In the genomic region with DNA sequence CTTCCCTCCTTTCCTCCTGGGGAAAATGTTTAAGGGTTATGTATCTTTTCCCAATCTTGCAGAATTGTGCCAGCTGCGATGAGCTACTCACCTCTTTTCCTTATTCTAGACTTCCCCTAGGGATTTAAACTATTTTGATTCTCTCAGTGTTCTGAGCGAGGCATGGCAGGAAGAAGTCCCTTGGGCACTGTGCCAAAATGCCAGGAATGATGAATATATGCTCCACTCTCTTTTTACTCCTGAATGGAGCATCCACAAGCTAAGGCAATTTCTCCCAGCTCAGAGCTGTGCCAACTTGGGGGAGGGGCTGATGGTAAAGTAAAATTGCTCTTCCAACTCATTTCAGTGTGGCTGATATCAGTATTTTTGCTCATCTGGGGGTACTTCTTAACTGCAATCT, we compare ENCODE assay signal across 16 cellular contexts. TPM values are rescaled to one million over a fixed set of nuclear protein-coding genes. Genes with fewer than 3 reads are reported as not detected.
A peak's percentile ranks its signal among the peaks of the same experiment; 100 is the strongest.
DNase-seq lines count a peak whose midpoint lies in the region; ATAC-seq, FAIRE-seq and TF ChIP-seq lines count a peak whose summit lies in the region.
"Had no signal": no experiment of that assay in that cellular context is flagged by ENCODE, and none has a peak within 500 bp of the region (broad histone marks: within the 10 kb centered on the region; RNA-seq: fewer than 3 reads in every experiment).

No MANE protein-coding gene starts in this region.

- H3K4me2 ChIP-seq in K562 (ENCODE audit: insufficient read depth, low read length): no peak overlapping the region
- H3K4me2 ChIP-seq: KMS-11 had no signal

- ATAC-seq in stimulated activated naive CD8-positive, alpha-beta T cell treated with anti-CD3 and anti-CD28 coated beads, Interleukin-15, Interleukin-2, amounts not matched to agents 100 U/mL and 50 U/mL, for 24 hours: no peak
- no peak for ATAC-seq in K562
- no peak for ATAC-seq in HG03439 (IDR thresholded peaks at IDR 0.05; ENCODE audit: unreplicated experiment)
- ATAC-seq in GM18861 (IDR thresholded peaks at IDR 0.05; ENCODE audit: unreplicated experiment): no peak
- ATAC-seq: natural killer cell treated with Interleukin-12 subunit alpha and Interleukin-12 subunit beta and Interleukin-15 and Interleukin-18, amount 100 ng/mL, for 72 hours had no signal

- POLR2A ChIA-PET in K562 (lab: Yijun Ruan, JAX): no interaction called here

- no peaks in the 10 kb centered on the region for H3K79me2 ChIP-seq in K562 (ENCODE audit: control insufficient read depth, insufficient read depth, low read length)

- no peaks in the 10 kb centered on the region for H3K4me1 ChIP-seq in K562 (replicated peaks in 1 of 2; ENCODE audit: control insufficient read depth in 2 of 2, insufficient read depth in 2 of 2, low read length in 2 of 2)

- H3K27ac ChIP-seq in K562 (ENCODE audit: extremely low read depth, low read depth, low read length): no peak overlapping the region
- H3K27ac ChIP-seq: KMS-11, SK-N-MC had no signal

- WGBS in K562 (ENCODE audit: insufficient coverage, low coverage, missing lambda C conversion rate): 0% methylated on average over 2 of the region's 2 CpGs

- H3K36me3 Mint-ChIP-seq in stimulated activated naive CD8-positive, alpha-beta T cell treated with anti-CD3 and anti-CD28 coated beads, Interleukin-15, Interleukin-2, amounts not matched to agents 100 ng/mL and 50 ng/mL, for 24 hours (ENCODE audit: low read depth): no peaks in the 10 kb centered on the region
- H3K36me3 Mint-ChIP-seq: natural killer cell treated with Interleukin-12 subunit alpha and Interleukin-12 subunit beta and Interleukin-15 and Interleukin-18, amount 100 ng/mL, for 72 hours; type B pancreatic cell had no signal

- no peak for DNase-seq in stimulated activated naive CD8-positive, alpha-beta T cell treated with anti-CD3 and anti-CD28 coated beads, Interleukin-15, Interleukin-2, amounts not matched to agents 100 U/mL and 50 U/mL, for 24 hours
- DNase-seq in NCI-H345 (lab: John Stamatoyannopoulos, UW) (peak; percentile 38), K562 (ENCODE audit: extremely low read depth in 1 of 4, low spot score in 3 of 4) (no peak)
- DNase-seq in stimulated activated CD4-positive, alpha-beta T cell treated with anti-CD3 and anti-CD28 coated beads, Interleukin-2, amount 100 ng/mL, for 48 hours: no peak
- DNase-seq: C1 segment of cervical spinal cord, NCI-H187 treated with DMSO at 0.1 percent for 48 hours had no signal

- no peaks in the 10 kb centered on the region for H3K27me3 Mint-ChIP-seq in stimulated activated naive CD8-positive, alpha-beta T cell treated with anti-CD3 and anti-CD28 coated beads, Interleukin-15, Interleukin-2, amounts not matched to agents 100 ng/mL and 50 ng/mL, for 24 hours

- H3K9me3 Mint-ChIP-seq in stimulated activated naive CD8-positive, alpha-beta T cell treated with anti-CD3 and anti-CD28 coated beads, Interleukin-15, Interleukin-2, amounts not matched to agents 100 ng/mL and 50 ng/mL, for 24 hours: no peaks in the 10 kb centered on the region
- H3K9me3 Mint-ChIP-seq: natural killer cell treated with Interleukin-12 subunit alpha and Interleukin-12 subunit beta and Interleukin-15 and Interleukin-18, amount 100 ng/mL, for 72 hours; type B pancreatic cell had no signal

- TF ChIP-seq POLR2A in K562 (conservative IDR thresholded peaks at IDR 0.05): no peak

- no peak overlapping the region for H3K4me3 ChIP-seq in K562
- H3K4me3 ChIP-seq: SK-N-MC had no signal

- TF ChIP-seq CTCF in K562 (IDR thresholded peaks at IDR 0.05 in 2 of 3, conservative IDR thresholded peaks at IDR 0.05 in 1 of 3; ENCODE audit: insufficient read depth in 2 of 3, low read depth in 1 of 3, low read length in 3 of 3): no peak

- no peaks in the 10 kb centered on the region for H3K9me1 ChIP-seq in K562 (ENCODE audit: control insufficient read depth, insufficient read depth, low read length)

- BruUV-seq in K562 (replicated peaks; lab: Mats Ljungman, UMichigan): no TSS peak

- no peaks in the 10 kb centered on the region for H4K20me1 ChIP-seq in K562 (replicated peaks; ENCODE audit: control insufficient read depth, insufficient read depth, low read length)

- H3K36me3 ChIP-seq in K562 (ENCODE audit: control insufficient read depth, insufficient read depth, low read length): no peaks in the 10 kb centered on the region

- H2AFZ ChIP-seq in K562 (ENCODE audit: low read depth, low read length): no peak overlapping the region

- in situ Hi-C loops in K562 (cut with MboI): no loop called here

- no peaks in the 10 kb centered on the region for H3K9me3 ChIP-seq in K562 (replicated peaks; ENCODE audit: control insufficient read depth, insufficient read depth, low read depth, low read length)

- H3K27me3 ChIP-seq in K562 (ENCODE audit: control insufficient read depth in 2 of 2, insufficient read depth in 2 of 2, low read length in 2 of 2): no peaks in the 10 kb centered on the region

- H3K9ac ChIP-seq in K562 (ENCODE audit: insufficient read depth in 1 of 2, low read depth in 2 of 2, low read length in 2 of 2): no peak overlapping the region
- H3K9ac ChIP-seq: KMS-11 had no signal

- no peak for FAIRE-seq in K562 (lab: Jason Lieb, UNC)
- FAIRE-seq: GM12891 had no signal

- no peak overlapping the region for H3K4me3 Mint-ChIP-seq in stimulated activated naive CD8-positive, alpha-beta T cell treated with anti-CD3 and anti-CD28 coated beads, Interleukin-15, Interleukin-2, amounts not matched to agents 100 ng/mL and 50 ng/mL, for 24 hours
- H3K4me3 Mint-ChIP-seq: natural killer cell treated with Interleukin-12 subunit alpha and Interleukin-12 subunit beta and Interleukin-15 and Interleukin-18, amount 100 ng/mL, for 72 hours; type B pancreatic cell had no signal

- no peak for TF ChIP-seq EP300 in K562 (IDR thresholded peaks at IDR 0.05; ENCODE audit: low read length)

- CTCF ChIA-PET in K562 (lab: Yijun Ruan, JAX; ENCODE audit: low intra/inter-chr PET ratio): no interaction called here

- peak overlapping the region; percentile 68 for H3K27ac Mint-ChIP-seq in stimulated activated naive CD8-positive, alpha-beta T cell treated with anti-CD3 and anti-CD28 coated beads, Interleukin-15, Interleukin-2, amounts not matched to agents 100 ng/mL and 50 ng/mL, for 24 hours
- H3K27ac Mint-ChIP-seq: type B pancreatic cell had no signal

- peaks cover 42% of the 10 kb centered on the region for H3K4me1 Mint-ChIP-seq in stimulated activated naive CD8-positive, alpha-beta T cell treated with anti-CD3 and anti-CD28 coated beads, Interleukin-15, Interleukin-2, amounts not matched to agents 100 ng/mL and 50 ng/mL, for 24 hours (ENCODE audit: low read depth)

- intact Hi-C loops in K562 (cut with micrococcal nuclease): no loop called here

- TF ChIP-seq RAD21 in K562 (CRISPR knock-in tag; conservative IDR thresholded peaks at IDR 0.05 in 1 of 2, IDR thresholded peaks at IDR 0.05 in 1 of 2): no peak

TF ChIP-seq in K562, 482 proteins besides CTCF, POLR2A, EP300 and RAD21 (continues in another document):
- no peak for TF ChIP-seq CCNT2 (IDR thresholded peaks at IDR 0.05; ENCODE audit: borderline replicate concordance, extremely low read depth, insufficient read length, low read depth, low read length)
- no peak for TF ChIP-seq KLF6 (CRISPR knock-in tag; IDR thresholded peaks at IDR 0.05; ENCODE audit: borderline replicate concordance)
- no peak for TF ChIP-seq ZNF133 (CRISPR knock-in tag; IDR thresholded peaks at IDR 0.05)
- TF ChIP-seq ZNF23 (CRISPR knock-in tag; IDR thresholded peaks at IDR 0.05): no peak
- no peak for TF ChIP-seq ZNF121 (CRISPR knock-in tag; conservative IDR thresholded peaks at IDR 0.05)

RNA-seq across cellular contexts. Expression of a gene that starts 4.0 kb away (rescaled TPM):
- total RNA-seq in K562 (2011; cell fraction: chromatin; rRNA removed; ENCODE audit: low replicate concordance): not detected in 2 replicates
- total RNA-seq in K562 (2011; cell fraction: nucleolus; rRNA removed): not detected in 2 replicates
- not detected in 2 replicates for total RNA-seq in K562 (2011; cell fraction: nucleoplasm; rRNA removed)
- not detected in 2 replicates for total RNA-seq in K562 (2014; rRNA removed)
- not detected in 2 replicates for total RNA-seq in K562 (2014; rRNA removed; fragmentation: Illumina TruSeq; extraction: Trizol)
- not detected in 2 replicates for total RNA-seq in K562 (2015; rRNA removed; fragmentation: Illumina TruSeq; extraction: Trizol)
- total RNA-seq in K562 (2021): not detected in 2 replicates
- not detected in 2 replicates for polyA plus RNA-seq in K562 (2011; rRNA removed)
- not detected in 2 replicates for polyA plus RNA-seq in K562 (2011; cell fraction: cytosol; rRNA removed)
- not detected in 2 replicates for polyA plus RNA-seq in K562 (2011; cell fraction: nucleus; rRNA removed)
- polyA plus RNA-seq in K562 (2012): not detected in 2 replicates
- not detected in 2 replicates for polyA plus RNA-seq in K562 (2014; fragmentation: Illumina TruSeq; extraction: Trizol)
- polyA plus RNA-seq in K562 (2014; fragmentation: Nextera tagmentation; extraction: Ambion mirVana): not detected
- polyA plus RNA-seq in K562 (2014; rRNA removed): not detected in 2 replicates
- polyA minus RNA-seq in K562 (2011; rRNA and poly(A)+ RNA removed): not detected in 2 replicates
- not detected in 2 replicates for polyA minus RNA-seq in K562 (2011; cell fraction: cytosol; rRNA and poly(A)+ RNA removed)
- not detected in 2 replicates for polyA minus RNA-seq in K562 (2011; cell fraction: nucleus; rRNA and poly(A)+ RNA removed)
- total RNA-seq: lower leg skin; natural killer cell treated with Interleukin-12 subunit alpha and Interleukin-12 subunit beta and Interleukin-15 and Interleukin-18, amount 100 ng/mL, for 72 hours; renal cortical epithelial cell had no signal

RNA-seq across cellular contexts. Expression of a gene that starts 57.1 kb away (rescaled TPM):
- 1.8 and 10.7 TPM in 2 replicates for total RNA-seq in K562 (2011; cell fraction: chromatin; rRNA removed; ENCODE audit: low replicate concordance)
- total RNA-seq in K562 (2011; cell fraction: nucleolus; rRNA removed): 0.50 and 1.2 TPM in 2 replicates
- total RNA-seq in K562 (2011; cell fraction: nucleoplasm; rRNA removed): 2.2 and 3.5 TPM in 2 replicates
- total RNA-seq in K562 (2014; rRNA removed) (9.1 and 9.4 TPM in 2 replicates), K562 (2014; rRNA removed; fragmentation: Illumina TruSeq; extraction: Trizol) (12.9 and 14.4 TPM in 2 replicates), K562 (2015; rRNA removed; fragmentation: Illumina TruSeq; extraction: Trizol) (12.6 and 12.7 TPM in 2 replicates), K562 (2021) (6.5 and 7.7 TPM in 2 replicates)
- polyA plus RNA-seq in K562 (2011; rRNA removed) (7.2 and 9.7 TPM in 2 replicates), K562 (2014; fragmentation: Illumina TruSeq; extraction: Trizol) (11.1 and 13.8 TPM in 2 replicates), K562 (2014; fragmentation: Nextera tagmentation; extraction: Ambion mirVana) (10 to 100 TPM; 13.1 to 16.1 TPM), K562 (2014; rRNA removed) (9.0 and 10.6 TPM in 2 replicates)
- 1.0 and 2.3 TPM in 2 replicates for polyA plus RNA-seq in K562 (2011; cell fraction: cytosol; rRNA removed)
- 2.0 and 3.2 TPM in 2 replicates for polyA plus RNA-seq in K562 (2011; cell fraction: nucleus; rRNA removed)
- 7.1 and 7.7 TPM in 2 replicates for polyA plus RNA-seq in K562 (2012)
- 7.9 and 11.3 TPM in 2 replicates for polyA minus RNA-seq in K562 (2011; rRNA and poly(A)+ RNA removed)
- 1.8 and 4.3 TPM in 2 replicates for polyA minus RNA-seq in K562 (2011; cell fraction: cytosol; rRNA and poly(A)+ RNA removed)
- polyA minus RNA-seq in K562 (2011; cell fraction: nucleus; rRNA and poly(A)+ RNA removed): 3.0 and 3.9 TPM in 2 replicates
